16 cellular contexts compared by ENCODE assay signal in genomic region chr3:188901671-188902331, GRCh38.
DNase-seq lines count a peak whose midpoint lies in the region; ATAC-seq and TF ChIP-seq lines count a peak whose summit lies in the region.
"Had no signal": no experiment of that assay in that cellular context is flagged by ENCODE, and none has a peak within 500 bp of the region (broad histone marks: within the 10 kb centered on the region; RNA-seq: fewer than 3 reads in every experiment).

No MANE protein-coding gene starts in this region.

- H3K36me3 ChIP-seq in left ventricle myocardium inferior (no peaks in the 10 kb centered on the region), neural progenitor cell (no peaks in the 10 kb centered on the region), upper lobe of right lung (no peaks in the 10 kb centered on the region)
- H3K36me3 ChIP-seq: WERI-Rb-1 had no signal

- peaks cover 18% of the 10 kb centered on the region for H3K27me3 ChIP-seq in left ventricle myocardium inferior (ENCODE audit: low read depth)
- H3K27me3 ChIP-seq in neural progenitor cell = no peaks in the 10 kb centered on the region
- H3K27me3 ChIP-seq in upper lobe of right lung = no peaks in the 10 kb centered on the region

- H3K4me1 Mint-ChIP-seq in dendritic cell treated with granulocyte-macrophage colony-stimulating factor and Interleukin-4, amounts not matched to agents 40 ng/mL and 50 ng/mL, for 4 days (ENCODE audit: low read depth) = peaks cover 59% of the 10 kb centered on the region
- peaks cover 18% of the 10 kb centered on the region for H3K4me1 Mint-ChIP-seq in neural progenitor cell
- H3K4me1 Mint-ChIP-seq: CD4-positive, CD25-positive, alpha-beta regulatory T cell; T-cell had no signal

- H3K9ac ChIP-seq in neural progenitor cell = no peak overlapping the region

- TF ChIP-seq CTCF in left ventricle myocardium inferior (IDR thresholded peaks at IDR 0.05; ENCODE audit: borderline replicate concordance) (no peak), neural progenitor cell (IDR thresholded peaks at IDR 0.05) (no peak), upper lobe of right lung (IDR thresholded peaks at IDR 0.05) (no peak)

- H3K27ac Mint-ChIP-seq in dendritic cell treated with granulocyte-macrophage colony-stimulating factor and Interleukin-4, amounts not matched to agents 40 ng/mL and 50 ng/mL, for 4 days = peak overlapping the region; percentile 31
- H3K27ac Mint-ChIP-seq in neural progenitor cell = peak overlapping the region; percentile 26
- H3K27ac Mint-ChIP-seq: CD4-positive, CD25-positive, alpha-beta regulatory T cell; mesothelial cell of epicardium; T-cell had no signal

- ATAC-seq in left cardiac atrium = no peak
- ATAC-seq in upper lobe of right lung = no peak
- ATAC-seq: T-cell had no signal

- H3K4me3 ChIP-seq in left ventricle myocardium inferior (no peak overlapping the region), neural progenitor cell (no peak overlapping the region), upper lobe of right lung (no peak overlapping the region)

- DNase-seq in left ventricle myocardium inferior (no peak), left cardiac atrium (no peak), neural progenitor cell (ENCODE audit: low spot score) (no peak), upper lobe of right lung (no peak), SKM-1 treated with dmso at 0.1 percent for 144 hours (lab: John Stamatoyannopoulos, UW; ENCODE audit: unreplicated experiment) (no peak), COR-L47 (lab: John Stamatoyannopoulos, UW) (no peak)
- DNase-seq in activated CD4-positive, alpha-beta T cell treated with anti-CD3 and anti-CD28 coated beads for 1 hour = no peak
- DNase-seq: amniotic stem cell; CD4-positive, CD25-positive, alpha-beta regulatory T cell; DMS79 treated with DMSO at 0.1 percent for 48 hours; NCI-H1048; NCI-H2107; T-cell; WERI-Rb-1 had no signal

- H3K27ac ChIP-seq in left ventricle myocardium inferior (replicated peaks) (peak overlapping the region; percentile 36), neural progenitor cell (no peak overlapping the region), upper lobe of right lung (peak overlapping the region; percentile 55)
- H3K27ac ChIP-seq: WERI-Rb-1 had no signal

- H3K4me1 ChIP-seq in left ventricle myocardium inferior = peaks cover 21% of the 10 kb centered on the region
- H3K4me1 ChIP-seq in neural progenitor cell = peaks cover 11% of the 10 kb centered on the region
- peaks cover 19% of the 10 kb centered on the region for H3K4me1 ChIP-seq in upper lobe of right lung

- no peaks in the 10 kb centered on the region for H3K9me3 ChIP-seq in left ventricle myocardium inferior (replicated peaks)
- no peaks in the 10 kb centered on the region for H3K9me3 ChIP-seq in neural progenitor cell (ENCODE audit: low read depth)
- H3K9me3 ChIP-seq in upper lobe of right lung = no peaks in the 10 kb centered on the region

- H3K79me2 ChIP-seq in neural progenitor cell (ENCODE audit: low read depth) = no peaks in the 10 kb centered on the region

- H3K36me3 Mint-ChIP-seq in dendritic cell treated with granulocyte-macrophage colony-stimulating factor and Interleukin-4, amounts not matched to agents 40 ng/mL and 50 ng/mL, for 4 days (ENCODE audit: low read depth) = peaks cover 12% of the 10 kb centered on the region
- H3K36me3 Mint-ChIP-seq in neural progenitor cell = no peaks in the 10 kb centered on the region
- H3K36me3 Mint-ChIP-seq: T-cell had no signal

- H3K27me3 Mint-ChIP-seq in dendritic cell treated with granulocyte-macrophage colony-stimulating factor and Interleukin-4, amounts not matched to agents 40 ng/mL and 50 ng/mL, for 4 days = no peaks in the 10 kb centered on the region
- no peaks in the 10 kb centered on the region for H3K27me3 Mint-ChIP-seq in neural progenitor cell (ENCODE audit: insufficient read depth, low read depth)
- H3K27me3 Mint-ChIP-seq: CD4-positive, CD25-positive, alpha-beta regulatory T cell; T-cell had no signal

- no peaks in the 10 kb centered on the region for H4K20me1 ChIP-seq in neural progenitor cell (ENCODE audit: low read depth)

- no peak overlapping the region for H3K4me3 Mint-ChIP-seq in dendritic cell treated with granulocyte-macrophage colony-stimulating factor and Interleukin-4, amounts not matched to agents 40 ng/mL and 50 ng/mL, for 4 days
- H3K4me3 Mint-ChIP-seq in neural progenitor cell = no peak overlapping the region
- H3K4me3 Mint-ChIP-seq: CD4-positive, CD25-positive, alpha-beta regulatory T cell; mesothelial cell of epicardium; T-cell had no signal

- intact Hi-C loops in left ventricle myocardium inferior (cut with micrococcal nuclease) = no loop called here
- intact Hi-C loops in left cardiac atrium (cut with DNase I) = loop anchor here in 1 of 2 donors (5.0 kb wide), 1 partner anchor 46 kb away; no protein-coding TSS in a partner anchor
- intact Hi-C loops in dendritic cell treated with granulocyte-macrophage colony-stimulating factor and Interleukin-4, amounts not matched to agents 40 ng/mL and 50 ng/mL, for 4 days (cut with micrococcal nuclease) = loop anchor here (2.0 to 10.0 kb wide), 3 partner anchors 13 to 67 kb away; no protein-coding TSS in a partner anchor
- intact Hi-C loops in upper lobe of right lung (cut with DNase I) = no loop called here

- H3K9me3 Mint-ChIP-seq in dendritic cell treated with granulocyte-macrophage colony-stimulating factor and Interleukin-4, amounts not matched to agents 40 ng/mL and 50 ng/mL, for 4 days = no peaks in the 10 kb centered on the region
- H3K9me3 Mint-ChIP-seq in neural progenitor cell = peaks cover 2% of the 10 kb centered on the region
- H3K9me3 Mint-ChIP-seq: T-cell had no signal

- no peak overlapping the region for H3K4me2 ChIP-seq in neural progenitor cell

- H3F3A ChIP-seq in neural progenitor cell (ENCODE audit: low read depth) = no peaks in the 10 kb centered on the region

- no peak overlapping the region for H2AFZ ChIP-seq in neural progenitor cell (replicated peaks)
